Comparison of ENCODE assay signal across 17 cellular contexts in the genomic region with DNA sequence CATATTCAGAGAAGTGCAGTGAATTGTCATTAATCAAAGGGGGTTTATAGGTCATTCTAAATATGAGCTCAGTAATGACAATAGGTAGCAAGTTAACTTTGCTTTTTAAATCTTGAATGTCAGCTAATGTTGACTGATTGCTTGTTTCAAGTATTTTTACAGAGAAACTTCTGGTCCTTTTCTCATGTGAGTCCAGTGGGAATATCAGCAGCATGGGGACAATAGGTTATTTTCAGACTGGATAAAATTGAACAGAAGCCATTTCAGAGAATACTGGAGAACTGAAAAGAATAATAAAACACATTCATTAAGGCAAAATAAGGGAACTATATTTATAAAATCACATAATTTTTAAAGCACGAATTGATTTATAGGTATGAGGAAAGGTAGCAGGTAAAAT.
A peak's percentile ranks its signal among the peaks of the same experiment; 100 is the strongest.
DNase-seq lines count a peak whose midpoint lies in the region; FAIRE-seq and TF ChIP-seq lines count a peak whose summit lies in the region.
"Had no signal": no experiment of that assay in that cellular context is flagged by ENCODE, and none has a peak within 500 bp of the region (broad histone marks: within the 10 kb centered on the region; RNA-seq: fewer than 3 reads in every experiment).

No MANE protein-coding gene starts in this region.

- H3K4me3 ChIP-seq in PC-9 (no peak overlapping the region), HAP-1 (no peak overlapping the region)
- H3K4me3 ChIP-seq: GM23338 had no signal

- H3K36me3 Mint-ChIP-seq in activated CD4-positive, alpha-beta T cell treated with anti-CD3 and anti-CD28 coated beads, Interleukin-2, amount 10 ng/mL, durations not matched to agents 24 days and 14 days (ENCODE audit: low read depth), result peaks cover 48% of the 10 kb centered on the region

- peaks cover 17% of the 10 kb centered on the region for H3K36me3 ChIP-seq in PC-9 (ENCODE audit: low read depth)
- no peaks in the 10 kb centered on the region for H3K36me3 ChIP-seq in HAP-1 (replicated peaks)
- H3K36me3 ChIP-seq: BE2C had no signal

- CTCF ChIA-PET in PC-9 (lab: Charles Lee), result no interaction called here

- intact Hi-C loops in PC-9 (cut with micrococcal nuclease; ENCODE audit: unreplicated experiment), result no loop called here
- intact Hi-C loops in activated CD4-positive, alpha-beta T cell treated with anti-CD3 and anti-CD28 coated beads, Interleukin-2, amount 10 ng/mL, durations not matched to agents 24 days and 14 days (cut with micrococcal nuclease), result no loop called here

- peaks cover 33% of the 10 kb centered on the region for H3K4me1 Mint-ChIP-seq in activated CD4-positive, alpha-beta T cell treated with anti-CD3 and anti-CD28 coated beads, Interleukin-2, amount 10 ng/mL, durations not matched to agents 24 days and 14 days

- H3K27me3 ChIP-seq in PC-9 (ENCODE audit: insufficient read depth, low read depth) (no peaks in the 10 kb centered on the region), HAP-1 (ENCODE audit: low read depth) (no peaks in the 10 kb centered on the region)
- H3K27me3 ChIP-seq: BE2C had no signal

- no peak overlapping the region for H3K4me2 ChIP-seq in PC-9
- H3K4me2 ChIP-seq: GM23338 had no signal

- peaks cover 8% of the 10 kb centered on the region for H3K9me3 Mint-ChIP-seq in activated CD4-positive, alpha-beta T cell treated with anti-CD3 and anti-CD28 coated beads, Interleukin-2, amount 10 ng/mL, durations not matched to agents 24 days and 14 days

- peaks cover 98% of the 10 kb centered on the region for H3K79me2 ChIP-seq in PC-9 (ENCODE audit: low read depth)

- peak overlapping the region; percentile 18; the same call in 1 of the 2 replicates for H3K27ac ChIP-seq in PC-9

- H3F3A ChIP-seq in PC-9 (ENCODE audit: insufficient read depth, low read depth), result peaks cover 85% of the 10 kb centered on the region

- 0 out of 2 replicates have a peak, but pooled peaks cover 3% of the 10 kb centered on the region for H3K9me3 ChIP-seq in PC-9 (ENCODE audit: insufficient read depth, low read depth)
- no peaks in the 10 kb centered on the region for H3K9me3 ChIP-seq in HAP-1
- H3K9me3 ChIP-seq: BE2C had no signal

- DNase-seq in PC-9 (no peak), frontal cortex (ENCODE audit: low spot score in 2 of 2) (no peak), pons (ENCODE audit: low spot score) (peak; percentile 72), NOMO-1 (lab: John Stamatoyannopoulos, UW; ENCODE audit: unreplicated experiment in 2 of 2) (no peak), HAP-1 (ENCODE audit: low spot score in 2 of 2) (no peak)
- no peak for DNase-seq in activated CD4-positive, alpha-beta T cell treated with anti-CD3 and anti-CD28 coated beads, Interleukin-2, amount 10 ng/mL, durations not matched to agents 24 days and 14 days
- no peak for DNase-seq in activated CD4-positive, alpha-beta T cell treated with anti-CD3 and anti-CD28 coated beads, Interleukin-2, amount 50 U/mL, for 4 hours
- DNase-seq: BE2C; C1 segment of cervical spinal cord; CD4-positive, CD25-positive, alpha-beta regulatory T cell; CD8-positive, alpha-beta memory T cell; COR-L47; HFFc6 had no signal

- no peak overlapping the region for H2AFZ ChIP-seq in PC-9
- H2AFZ ChIP-seq: GM23338 had no signal

- no peaks in the 10 kb centered on the region; the same call in 1 of the 2 replicates for H3K4me1 ChIP-seq in PC-9 (replicated peaks; ENCODE audit: insufficient read depth)
- H3K4me1 ChIP-seq in HAP-1, result peaks cover 27% of the 10 kb centered on the region
- H3K4me1 ChIP-seq: BE2C had no signal

- peaks cover 8% of the 10 kb centered on the region; the same call in 1 of the 2 replicates for H4K20me1 ChIP-seq in PC-9 (ENCODE audit: insufficient read depth)

- H3K27ac Mint-ChIP-seq in activated CD4-positive, alpha-beta T cell treated with anti-CD3 and anti-CD28 coated beads, Interleukin-2, amount 10 ng/mL, durations not matched to agents 24 days and 14 days, result no peak overlapping the region
- H3K27ac Mint-ChIP-seq: CD4-positive, CD25-positive, alpha-beta regulatory T cell; CD8-positive, alpha-beta memory T cell; GM23338; HFFc6 had no signal

- POLR2A ChIA-PET in PC-9 (lab: Charles Lee; ENCODE audit: unreplicated experiment), result no interaction called here

- no peak for TF ChIP-seq CTCF in PC-9 (conservative IDR thresholded peaks at IDR 0.05)

- H3K27me3 Mint-ChIP-seq in activated CD4-positive, alpha-beta T cell treated with anti-CD3 and anti-CD28 coated beads, Interleukin-2, amount 10 ng/mL, durations not matched to agents 24 days and 14 days, result no peaks in the 10 kb centered on the region
- H3K27me3 Mint-ChIP-seq: CD4-positive, CD25-positive, alpha-beta regulatory T cell; CD8-positive, alpha-beta memory T cell had no signal

- peak; percentile 78 for FAIRE-seq in frontal cortex (lab: Jason Lieb, UNC)
- FAIRE-seq: D721Med, H54, HepG2 had no signal

- BruUV-seq in PC-9 (replicated peaks; lab: Mats Ljungman, UMichigan), result no TSS peak

- in situ Hi-C loops in HAP-1 (cut with MboI; ENCODE audit: low sequenced_read_pairs), result no loop called here

- no peaks in the 10 kb centered on the region for H3K9me2 ChIP-seq in PC-9 (ENCODE audit: insufficient read depth)

- no peak overlapping the region for H3K4me3 Mint-ChIP-seq in activated CD4-positive, alpha-beta T cell treated with anti-CD3 and anti-CD28 coated beads, Interleukin-2, amount 10 ng/mL, durations not matched to agents 24 days and 14 days
- H3K4me3 Mint-ChIP-seq: CD4-positive, CD25-positive, alpha-beta regulatory T cell; CD8-positive, alpha-beta memory T cell; GM23338; HFFc6 had no signal
